ENCODE assay signal across 1 cellular context in the genomic region with DNA sequence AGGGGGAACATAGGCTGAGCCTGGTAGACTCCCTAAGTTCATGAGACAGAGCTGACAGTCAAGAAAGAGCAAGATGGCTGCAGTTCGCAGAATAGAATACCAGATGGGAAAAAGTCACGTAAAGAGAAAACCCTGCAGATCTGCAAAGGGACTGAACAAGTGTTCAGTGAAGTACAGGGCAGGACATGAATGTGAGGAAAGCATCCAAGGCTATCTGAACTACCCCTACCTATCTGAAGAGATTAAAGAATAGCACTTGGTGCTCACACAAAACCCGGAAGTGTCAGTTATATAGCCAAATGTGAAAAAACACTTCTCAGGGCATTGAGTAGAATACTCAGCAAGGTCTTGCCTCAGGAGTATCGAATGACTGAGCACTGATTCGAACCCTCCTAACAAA.
TF ChIP-seq lines count a peak whose summit lies in the region.

No MANE protein-coding gene starts in this region.

TF ChIP-seq in IMR-90, 13 proteins besides CTCF, POLR2A, EP300 and RAD21:
- no peak for TF ChIP-seq RCOR1 (IDR thresholded peaks at IDR 0.05; ENCODE audit: insufficient replicate concordance, low read length)
- no peak for TF ChIP-seq CEBPB (IDR thresholded peaks at IDR 0.05; ENCODE audit: low read depth, low read length)
- TF ChIP-seq NFE2L2 (IDR thresholded peaks at IDR 0.05; ENCODE audit: low read depth, low read length) = no peak
- no peak for TF ChIP-seq CHD1 (IDR thresholded peaks at IDR 0.05; ENCODE audit: low read depth, low read length)
- TF ChIP-seq RFX5 (IDR thresholded peaks at IDR 0.05; ENCODE audit: low read depth, low read length) = no peak
- TF ChIP-seq, protein P1, sequence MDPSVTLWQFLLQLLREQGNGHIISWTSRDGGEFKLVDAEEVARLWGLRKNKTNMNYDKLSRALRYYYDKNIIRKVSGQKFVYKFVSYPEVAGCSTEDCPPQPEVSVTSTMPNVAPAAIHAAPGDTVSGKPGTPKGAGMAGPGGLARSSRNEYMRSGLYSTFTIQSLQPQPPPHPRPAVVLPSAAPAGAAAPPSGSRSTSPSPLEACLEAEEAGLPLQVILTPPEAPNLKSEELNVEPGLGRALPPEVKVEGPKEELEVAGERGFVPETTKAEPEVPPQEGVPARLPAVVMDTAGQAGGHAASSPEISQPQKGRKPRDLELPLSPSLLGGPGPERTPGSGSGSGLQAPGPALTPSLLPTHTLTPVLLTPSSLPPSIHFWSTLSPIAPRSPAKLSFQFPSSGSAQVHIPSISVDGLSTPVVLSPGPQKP (IDR thresholded peaks at IDR 0.05; ENCODE audit: borderline replicate concordance, low read depth, low read length) = no peak
- no peak for TF ChIP-seq FOS (IDR thresholded peaks at IDR 0.05; ENCODE audit: low read depth, low read length)
- TF ChIP-seq MAZ (IDR thresholded peaks at IDR 0.05; ENCODE audit: borderline replicate concordance, low read depth, low read length) = no peak
- no peak for TF ChIP-seq BHLHE40 (IDR thresholded peaks at IDR 0.05; ENCODE audit: low read depth, low read length)
- TF ChIP-seq MXI1 (IDR thresholded peaks at IDR 0.05; ENCODE audit: borderline replicate concordance, low read depth, low read length) = no peak
- TF ChIP-seq MAFK (IDR thresholded peaks at IDR 0.05; ENCODE audit: low read depth, low read length) = no peak
- TF ChIP-seq USF2 (IDR thresholded peaks at IDR 0.05; ENCODE audit: low read depth, low read length) = no peak
- no peak for TF ChIP-seq SMC3 (IDR thresholded peaks at IDR 0.05; ENCODE audit: low read depth, low read length)
